ENCODE assay signal across 13 cellular contexts in the genomic region with DNA sequence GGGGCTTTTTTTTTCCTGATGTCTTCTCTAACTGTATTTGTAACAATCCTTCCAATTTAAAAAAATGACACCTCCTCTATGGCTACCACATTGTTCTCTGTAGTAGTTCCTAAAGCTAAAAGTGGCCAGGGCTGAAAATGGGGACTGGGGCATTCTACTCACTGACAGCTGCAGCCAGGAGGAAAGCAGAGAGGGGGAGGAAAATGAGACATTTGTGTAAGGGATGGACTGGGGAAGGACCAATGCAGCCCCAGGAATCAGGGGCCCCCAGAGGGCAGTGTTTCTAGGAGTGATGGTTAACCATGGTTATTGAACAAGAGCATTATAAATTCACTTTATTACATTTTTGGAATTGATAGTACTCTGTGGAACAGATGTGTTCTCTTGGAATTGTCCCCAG. TPM values are rescaled to one million over a fixed set of nuclear protein-coding genes. Genes with fewer than 3 reads are reported as not detected.
DNase-seq lines count a peak whose midpoint lies in the region; ATAC-seq and TF ChIP-seq lines count a peak whose summit lies in the region.
"Had no signal": no experiment of that assay in that cellular context is flagged by ENCODE, and none has a peak within 500 bp of the region (broad histone marks: within the 10 kb centered on the region; RNA-seq: fewer than 3 reads in every experiment).

No MANE protein-coding gene starts in this region.

- H3K27me3 ChIP-seq in Loucy (ENCODE audit: insufficient read depth, low read length, poor library complexity, severe bottlenecking) (no peaks in the 10 kb centered on the region), spleen (replicated peaks in 1 of 7) (no peaks in the 10 kb centered on the region)
- H3K27me3 ChIP-seq: right lobe of liver, tibial artery had no signal

- H3K27ac Mint-ChIP-seq in activated CD4-positive, alpha-beta T cell treated with anti-CD3 and anti-CD28 coated beads, Interleukin-2, amount 10 ng/mL, durations not matched to agents 24 days and 14 days, result peak overlapping the region; percentile 96

- peak overlapping the region; percentile 82 for H3K4me3 Mint-ChIP-seq in activated CD4-positive, alpha-beta T cell treated with anti-CD3 and anti-CD28 coated beads, Interleukin-2, amount 10 ng/mL, durations not matched to agents 24 days and 14 days

- H3K27ac ChIP-seq in spleen, result peak overlapping the region; percentile 30 to 96 (median 93)
- H3K27ac ChIP-seq: A549, right lobe of liver, tibial artery had no signal

- H2AFZ ChIP-seq in Loucy (ENCODE audit: low read length), result no peak overlapping the region

- H3K9me2 ChIP-seq in Loucy (replicated peaks; ENCODE audit: low read depth, low read length), result no peaks in the 10 kb centered on the region

- H3K36me3 Mint-ChIP-seq in activated CD4-positive, alpha-beta T cell treated with anti-CD3 and anti-CD28 coated beads, Interleukin-2, amount 10 ng/mL, durations not matched to agents 24 days and 14 days (ENCODE audit: low read depth), result peaks cover 29% of the 10 kb centered on the region

- H3F3A ChIP-seq in Loucy (ENCODE audit: low read depth), result peaks cover 9% of the 10 kb centered on the region; the same call in 1 of the 2 replicates

- no peak overlapping the region for H3K9ac ChIP-seq in Loucy (ENCODE audit: low read depth, low read length, poor library complexity, severe bottlenecking)

- no peak for DNase-seq in activated CD4-positive, alpha-beta T cell treated with anti-CD3 and anti-CD28 coated beads, Interleukin-2, amount 10 ng/mL, durations not matched to agents 24 days and 14 days
- no peak for DNase-seq in activated CD4-positive, alpha-beta T cell treated with anti-CD3 and anti-CD28 coated beads for 1 hour
- no peak for DNase-seq in choroid plexus epithelial cell (ENCODE audit: low read depth)
- DNase-seq in spleen, result no peak
- no peak for DNase-seq in NK-92 (lab: John Stamatoyannopoulos, UW; ENCODE audit: unreplicated experiment)
- DNase-seq: NCI-H2081, right lobe of liver, tibial artery had no signal

- H3K9me3 Mint-ChIP-seq in activated CD4-positive, alpha-beta T cell treated with anti-CD3 and anti-CD28 coated beads, Interleukin-2, amount 10 ng/mL, durations not matched to agents 24 days and 14 days, result no peaks in the 10 kb centered on the region

- H3K36me3 ChIP-seq in Loucy (ENCODE audit: insufficient read depth, low read length) (no peaks in the 10 kb centered on the region), spleen (peaks cover 0 to 10% (median 0%) of the 10 kb centered on the region in 6 donors)
- H3K36me3 ChIP-seq: right lobe of liver, tibial artery had no signal

- H4K20me1 ChIP-seq in Loucy (ENCODE audit: insufficient read depth, low read length, poor library complexity, severe bottlenecking), result no peaks in the 10 kb centered on the region

- H3K79me2 ChIP-seq in Loucy (ENCODE audit: insufficient read depth, low read length), result peaks cover 29% of the 10 kb centered on the region; the same call in 1 of the 2 replicates

- H3K27me3 Mint-ChIP-seq in activated CD4-positive, alpha-beta T cell treated with anti-CD3 and anti-CD28 coated beads, Interleukin-2, amount 10 ng/mL, durations not matched to agents 24 days and 14 days, result peaks cover 2% of the 10 kb centered on the region

- H3K4me2 ChIP-seq in Loucy (ENCODE audit: low read depth, low read length, poor library complexity, severe bottlenecking), result no peak overlapping the region
- H3K4me2 ChIP-seq: A549 had no signal

- ATAC-seq in GM18858 (IDR thresholded peaks at IDR 0.05; ENCODE audit: unreplicated experiment) (no peak), HG03175 (IDR thresholded peaks at IDR 0.05; ENCODE audit: unreplicated experiment) (no peak)
- ATAC-seq: A549, right lobe of liver had no signal

- TF ChIP-seq CTCF in Loucy (conservative IDR thresholded peaks at IDR 0.05; ENCODE audit: low read length), result peak; percentile 15; the same call in 1 of the 2 replicates
- peak; percentile 18 for TF ChIP-seq CTCF in choroid plexus epithelial cell (conservative IDR thresholded peaks at IDR 0.05; ENCODE audit: low read depth, low read length)
- no peak for TF ChIP-seq CTCF in spleen (IDR thresholded peaks at IDR 0.05 in 8 of 11, conservative IDR thresholded peaks at IDR 0.05 in 3 of 11)

- H3K4me1 ChIP-seq in Loucy (ENCODE audit: insufficient read depth, low read length, poor library complexity, severe bottlenecking) (peaks cover 46% of the 10 kb centered on the region), spleen (peaks cover 59 to 100% (median 93%) of the 10 kb centered on the region in 6 donors)

- TF ChIP-seq POLR2A in spleen (IDR thresholded peaks at IDR 0.05), result no peak

- H3K9me3 ChIP-seq in Loucy (ENCODE audit: insufficient read depth, low read depth, low read length) (no peaks in the 10 kb centered on the region), spleen (no peaks in the 10 kb centered on the region)
- H3K9me3 ChIP-seq: A549, right lobe of liver, tibial artery had no signal

- H3K4me3 ChIP-seq in Loucy (ENCODE audit: low read length, poor library complexity, severe bottlenecking) (no peak overlapping the region), choroid plexus epithelial cell (ENCODE audit: low read depth, low read length) (no peak overlapping the region), spleen (peak overlapping the region in 7 of 8 donors; percentile 1 to 69 (median 38))
- H3K4me3 ChIP-seq: A549, right lobe of liver, tibial artery had no signal

- intact Hi-C loops in activated CD4-positive, alpha-beta T cell treated with anti-CD3 and anti-CD28 coated beads, Interleukin-2, amount 10 ng/mL, durations not matched to agents 24 days and 14 days (cut with micrococcal nuclease), result loop anchor here (2.0 to 10.0 kb wide), 2 partner anchors 114 to 1010 kb away; a partner anchor contains a TSS
- intact Hi-C loops in spleen (cut with DNase I; ENCODE audit: low total_unique reads), result no loop called here

- peaks cover 79% of the 10 kb centered on the region for H3K4me1 Mint-ChIP-seq in activated CD4-positive, alpha-beta T cell treated with anti-CD3 and anti-CD28 coated beads, Interleukin-2, amount 10 ng/mL, durations not matched to agents 24 days and 14 days

RNA-seq across cellular contexts. Expression of a gene that starts 34.3 kb away (rescaled TPM):
- 0.09 TPM in 1 of 2 replicates, not detected in the other for total RNA-seq in activated CD4-positive, alpha-beta T cell treated with anti-CD3 and anti-CD28 coated beads, Interleukin-2, amount 10 ng/mL, durations not matched to agents 24 days and 14 days
- total RNA-seq in spleen, result under 1 TPM in 3 of 7 donors, not detected in 4; 0.28 to 0.72 (median 0.35) TPM
- under 1 TPM in 2 of 3 donors, not detected in 1; 0.15 to 0.48 TPM for polyA plus RNA-seq in spleen
- total RNA-seq: activated CD8-positive, alpha-beta memory T cell treated with anti-CD3 and anti-CD28 coated beads for 36 hours had no signal
- polyA plus RNA-seq: A549 had no signal

Comparison
In these comparisons a context has a peak if more than half of its experiments do, and no peak if none do; other contexts are left out.
1. H3K4me3 ChIP-seq: peak in spleen (7 of 8); none in Loucy (single experiment) and choroid plexus epithelial cell (single experiment).
2. CTCF ChIP-seq: peak in Loucy (single experiment) and choroid plexus epithelial cell (single experiment); none in spleen (0 of 11).